In the genomic region with DNA sequence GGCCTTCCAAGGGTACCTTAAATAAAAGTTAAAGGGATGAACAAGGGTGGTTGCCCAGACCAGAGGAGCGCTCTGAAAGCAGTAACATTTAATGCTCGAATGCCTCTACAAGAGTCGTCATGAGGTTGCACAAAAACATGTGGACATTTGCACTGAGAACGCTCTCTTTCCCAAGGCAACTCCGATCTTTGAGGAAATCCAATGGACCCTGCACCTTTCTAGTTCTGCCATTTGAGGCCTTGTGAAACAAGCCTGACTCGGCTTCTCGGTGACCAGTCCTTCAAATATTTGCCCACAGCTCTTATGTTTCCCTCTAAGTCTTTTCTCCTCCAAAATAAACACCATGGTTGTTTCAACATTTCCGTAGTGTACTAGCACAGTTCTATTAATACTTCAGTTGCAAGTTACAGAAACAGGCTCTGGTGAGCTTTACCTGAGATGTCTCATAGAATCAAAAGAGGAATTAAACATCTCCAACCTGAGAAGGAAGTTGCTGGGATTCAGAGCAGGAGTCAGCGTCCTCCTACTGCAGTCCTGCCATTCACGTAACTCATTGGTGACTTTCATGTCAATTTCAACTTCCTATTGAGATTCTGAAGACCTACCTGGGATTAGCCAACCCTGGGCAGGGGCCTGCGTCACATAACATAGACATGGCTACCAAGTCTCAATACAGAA, we compare ENCODE assay signal across 1 cellular context.
A peak's percentile ranks its signal among the peaks of the same experiment; 100 is the strongest.
TF ChIP-seq lines count a peak whose summit lies in the region.

No MANE protein-coding gene starts in this region.

TF ChIP-seq in HepG2, 621 proteins besides CTCF, POLR2A, EP300 and RAD21 (continued from another document and continues in another):
- TF ChIP-seq ERF (CRISPR knock-in tag; IDR thresholded peaks at IDR 0.05) (peak; percentile 45; the same call in 1 of the 2 replicates), ZNF33A (CRISPR knock-in tag; IDR thresholded peaks at IDR 0.05; ENCODE audit: borderline replicate concordance) (no peak), DMAP1 (CRISPR knock-in tag; IDR thresholded peaks at IDR 0.05) (no peak; the same call in 1 of the 2 replicates), ZNF572 (CRISPR knock-in tag; IDR thresholded peaks at IDR 0.05) (no peak), FOXC1 (CRISPR knock-in tag; IDR thresholded peaks at IDR 0.05; ENCODE audit: borderline replicate concordance) (no peak; the same call in 1 of the 2 replicates), ZNF264 (CRISPR knock-in tag; IDR thresholded peaks at IDR 0.05) (no peak; the same call in 1 of the 2 replicates), YEATS4 (CRISPR knock-in tag; IDR thresholded peaks at IDR 0.05; ENCODE audit: borderline replicate concordance) (0 out of 2 replicates have a peak, but pooled peaks have one; percentile 7), ZNF256 (CRISPR knock-in tag; conservative IDR thresholded peaks at IDR 0.05) (no peak), ATRX (CRISPR knock-in tag; IDR thresholded peaks at IDR 0.05; ENCODE audit: borderline replicate concordance) (no peak), MTF1 (CRISPR knock-in tag; IDR thresholded peaks at IDR 0.05) (no peak), SMYD3 (CRISPR knock-in tag; IDR thresholded peaks at IDR 0.05) (peak; percentile 76; the same call in 1 of the 2 replicates), PLRG1 (conservative IDR thresholded peaks at IDR 0.05) (no peak), NCOA1 (CRISPR knock-in tag; IDR thresholded peaks at IDR 0.05) (no peak), HDAC1 (CRISPR knock-in tag; IDR thresholded peaks at IDR 0.05) (peak; percentile 57; the same call in 1 of the 2 replicates), ZNF816 (CRISPR knock-in tag; IDR thresholded peaks at IDR 0.05; ENCODE audit: borderline replicate concordance) (no peak), RXRA (CRISPR knock-in tag; IDR thresholded peaks at IDR 0.05) (peak; percentile 63; the same call in 1 of the 2 replicates), TBX3 (IDR thresholded peaks at IDR 0.05; ENCODE audit: borderline replicate concordance) (no peak), PTBP1 (IDR thresholded peaks at IDR 0.05; ENCODE audit: low read depth, low read length, poor library complexity, severe bottlenecking) (no peak), ZNF235 (CRISPR knock-in tag; IDR thresholded peaks at IDR 0.05; ENCODE audit: borderline replicate concordance) (no peak), ZNF530 (CRISPR knock-in tag; IDR thresholded peaks at IDR 0.05; ENCODE audit: low read depth) (no peak), NFIC (IDR thresholded peaks at IDR 0.05; ENCODE audit: low read length) (peak; percentile 85), ARNT (IDR thresholded peaks at IDR 0.05) (no peak), TSC22D2 (CRISPR knock-in tag; IDR thresholded peaks at IDR 0.05; ENCODE audit: borderline replicate concordance) (no peak), RBFOX2 (IDR thresholded peaks at IDR 0.05; ENCODE audit: low read depth, low read length) (peak; percentile 58; the same call in 1 of the 2 replicates), ZNF768 (CRISPR knock-in tag; IDR thresholded peaks at IDR 0.05) (no peak), ZSCAN22 (CRISPR knock-in tag; IDR thresholded peaks at IDR 0.05) (no peak), BCL6 (CRISPR knock-in tag; IDR thresholded peaks at IDR 0.05) (peak; percentile 91), TEAD2 (CRISPR knock-in tag; IDR thresholded peaks at IDR 0.05) (no peak), CBX2 (IDR thresholded peaks at IDR 0.05; ENCODE audit: low read depth, low read length) (no peak), CBX2 (CRISPR knock-in tag; IDR thresholded peaks at IDR 0.05; ENCODE audit: low read depth) (no peak), ZNF136 (CRISPR knock-in tag; IDR thresholded peaks at IDR 0.05; ENCODE audit: low read depth) (no peak), TOE1 (CRISPR knock-in tag; IDR thresholded peaks at IDR 0.05) (no peak), ELF1 (CRISPR knock-in tag; IDR thresholded peaks at IDR 0.05) (peak; percentile 10; the same call in 1 of the 2 replicates), KAT8 (CRISPR knock-in tag; IDR thresholded peaks at IDR 0.05) (peak; percentile 72)
- TF ChIP-seq, protein P1, sequence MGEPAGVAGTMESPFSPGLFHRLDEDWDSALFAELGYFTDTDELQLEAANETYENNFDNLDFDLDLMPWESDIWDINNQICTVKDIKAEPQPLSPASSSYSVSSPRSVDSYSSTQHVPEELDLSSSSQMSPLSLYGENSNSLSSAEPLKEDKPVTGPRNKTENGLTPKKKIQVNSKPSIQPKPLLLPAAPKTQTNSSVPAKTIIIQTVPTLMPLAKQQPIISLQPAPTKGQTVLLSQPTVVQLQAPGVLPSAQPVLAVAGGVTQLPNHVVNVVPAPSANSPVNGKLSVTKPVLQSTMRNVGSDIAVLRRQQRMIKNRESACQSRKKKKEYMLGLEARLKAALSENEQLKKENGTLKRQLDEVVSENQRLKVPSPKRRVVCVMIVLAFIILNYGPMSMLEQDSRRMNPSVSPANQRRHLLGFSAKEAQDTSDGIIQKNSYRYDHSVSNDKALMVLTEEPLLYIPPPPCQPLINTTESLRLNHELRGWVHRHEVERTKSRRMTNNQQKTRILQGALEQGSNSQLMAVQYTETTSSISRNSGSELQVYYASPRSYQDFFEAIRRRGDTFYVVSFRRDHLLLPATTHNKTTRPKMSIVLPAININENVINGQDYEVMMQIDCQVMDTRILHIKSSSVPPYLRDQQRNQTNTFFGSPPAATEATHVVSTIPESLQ (CRISPR knock-in tag; conservative IDR thresholded peaks at IDR 0.05): no peak
- TF ChIP-seq, protein P2, sequence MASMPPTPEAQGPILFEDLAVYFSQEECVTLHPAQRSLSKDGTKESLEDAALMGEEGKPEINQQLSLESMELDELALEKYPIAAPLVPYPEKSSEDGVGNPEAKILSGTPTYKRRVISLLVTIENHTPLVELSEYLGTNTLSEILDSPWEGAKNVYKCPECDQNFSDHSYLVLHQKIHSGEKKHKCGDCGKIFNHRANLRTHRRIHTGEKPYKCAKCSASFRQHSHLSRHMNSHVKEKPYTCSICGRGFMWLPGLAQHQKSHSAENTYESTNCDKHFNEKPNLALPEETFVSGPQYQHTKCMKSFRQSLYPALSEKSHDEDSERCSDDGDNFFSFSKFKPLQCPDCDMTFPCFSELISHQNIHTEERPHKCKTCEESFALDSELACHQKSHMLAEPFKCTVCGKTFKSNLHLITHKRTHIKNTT (CRISPR knock-in tag; IDR thresholded peaks at IDR 0.05): no peak
- TF ChIP-seq, protein P3, sequence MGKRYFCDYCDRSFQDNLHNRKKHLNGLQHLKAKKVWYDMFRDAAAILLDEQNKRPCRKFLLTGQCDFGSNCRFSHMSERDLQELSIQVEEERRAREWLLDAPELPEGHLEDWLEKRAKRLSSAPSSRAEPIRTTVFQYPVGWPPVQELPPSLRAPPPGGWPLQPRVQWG (CRISPR knock-in tag; IDR thresholded peaks at IDR 0.05; ENCODE audit: borderline replicate concordance, low read depth): no peak
- TF ChIP-seq, protein P4, sequence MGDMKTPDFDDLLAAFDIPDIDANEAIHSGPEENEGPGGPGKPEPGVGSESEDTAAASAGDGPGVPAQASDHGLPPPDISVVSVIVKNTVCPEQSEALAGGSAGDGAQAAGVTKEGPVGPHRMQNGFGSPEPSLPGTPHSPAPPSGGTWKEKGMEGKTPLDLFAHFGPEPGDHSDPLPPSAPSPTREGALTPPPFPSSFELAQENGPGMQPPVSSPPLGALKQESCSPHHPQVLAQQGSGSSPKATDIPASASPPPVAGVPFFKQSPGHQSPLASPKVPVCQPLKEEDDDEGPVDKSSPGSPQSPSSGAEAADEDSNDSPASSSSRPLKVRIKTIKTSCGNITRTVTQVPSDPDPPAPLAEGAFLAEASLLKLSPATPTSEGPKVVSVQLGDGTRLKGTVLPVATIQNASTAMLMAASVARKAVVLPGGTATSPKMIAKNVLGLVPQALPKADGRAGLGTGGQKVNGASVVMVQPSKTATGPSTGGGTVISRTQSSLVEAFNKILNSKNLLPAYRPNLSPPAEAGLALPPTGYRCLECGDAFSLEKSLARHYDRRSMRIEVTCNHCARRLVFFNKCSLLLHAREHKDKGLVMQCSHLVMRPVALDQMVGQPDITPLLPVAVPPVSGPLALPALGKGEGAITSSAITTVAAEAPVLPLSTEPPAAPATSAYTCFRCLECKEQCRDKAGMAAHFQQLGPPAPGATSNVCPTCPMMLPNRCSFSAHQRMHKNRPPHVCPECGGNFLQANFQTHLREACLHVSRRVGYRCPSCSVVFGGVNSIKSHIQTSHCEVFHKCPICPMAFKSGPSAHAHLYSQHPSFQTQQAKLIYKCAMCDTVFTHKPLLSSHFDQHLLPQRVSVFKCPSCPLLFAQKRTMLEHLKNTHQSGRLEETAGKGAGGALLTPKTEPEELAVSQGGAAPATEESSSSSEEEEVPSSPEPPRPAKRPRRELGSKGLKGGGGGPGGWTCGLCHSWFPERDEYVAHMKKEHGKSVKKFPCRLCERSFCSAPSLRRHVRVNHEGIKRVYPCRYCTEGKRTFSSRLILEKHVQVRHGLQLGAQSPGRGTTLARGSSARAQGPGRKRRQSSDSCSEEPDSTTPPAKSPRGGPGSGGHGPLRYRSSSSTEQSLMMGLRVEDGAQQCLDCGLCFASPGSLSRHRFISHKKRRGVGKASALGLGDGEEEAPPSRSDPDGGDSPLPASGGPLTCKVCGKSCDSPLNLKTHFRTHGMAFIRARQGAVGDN (CRISPR knock-in tag; IDR thresholded peaks at IDR 0.05): no peak
- TF ChIP-seq, protein P5, sequence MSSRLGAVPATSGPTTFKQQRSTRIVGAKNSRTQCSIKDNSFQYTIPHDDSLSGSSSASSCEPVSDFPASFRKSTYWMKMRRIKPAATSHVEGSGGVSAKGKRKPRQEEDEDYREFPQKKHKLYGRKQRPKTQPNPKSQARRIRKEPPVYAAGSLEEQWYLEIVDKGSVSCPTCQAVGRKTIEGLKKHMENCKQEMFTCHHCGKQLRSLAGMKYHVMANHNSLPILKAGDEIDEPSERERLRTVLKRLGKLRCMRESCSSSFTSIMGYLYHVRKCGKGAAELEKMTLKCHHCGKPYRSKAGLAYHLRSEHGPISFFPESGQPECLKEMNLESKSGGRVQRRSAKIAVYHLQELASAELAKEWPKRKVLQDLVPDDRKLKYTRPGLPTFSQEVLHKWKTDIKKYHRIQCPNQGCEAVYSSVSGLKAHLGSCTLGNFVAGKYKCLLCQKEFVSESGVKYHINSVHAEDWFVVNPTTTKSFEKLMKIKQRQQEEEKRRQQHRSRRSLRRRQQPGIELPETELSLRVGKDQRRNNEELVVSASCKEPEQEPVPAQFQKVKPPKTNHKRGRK (CRISPR knock-in tag; IDR thresholded peaks at IDR 0.05): no peak
- TF ChIP-seq, protein P6, sequence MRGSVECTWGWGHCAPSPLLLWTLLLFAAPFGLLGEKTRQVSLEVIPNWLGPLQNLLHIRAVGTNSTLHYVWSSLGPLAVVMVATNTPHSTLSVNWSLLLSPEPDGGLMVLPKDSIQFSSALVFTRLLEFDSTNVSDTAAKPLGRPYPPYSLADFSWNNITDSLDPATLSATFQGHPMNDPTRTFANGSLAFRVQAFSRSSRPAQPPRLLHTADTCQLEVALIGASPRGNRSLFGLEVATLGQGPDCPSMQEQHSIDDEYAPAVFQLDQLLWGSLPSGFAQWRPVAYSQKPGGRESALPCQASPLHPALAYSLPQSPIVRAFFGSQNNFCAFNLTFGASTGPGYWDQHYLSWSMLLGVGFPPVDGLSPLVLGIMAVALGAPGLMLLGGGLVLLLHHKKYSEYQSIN (CRISPR knock-in tag; IDR thresholded peaks at IDR 0.05; ENCODE audit: borderline replicate concordance): no peak
- TF ChIP-seq, protein P7, sequence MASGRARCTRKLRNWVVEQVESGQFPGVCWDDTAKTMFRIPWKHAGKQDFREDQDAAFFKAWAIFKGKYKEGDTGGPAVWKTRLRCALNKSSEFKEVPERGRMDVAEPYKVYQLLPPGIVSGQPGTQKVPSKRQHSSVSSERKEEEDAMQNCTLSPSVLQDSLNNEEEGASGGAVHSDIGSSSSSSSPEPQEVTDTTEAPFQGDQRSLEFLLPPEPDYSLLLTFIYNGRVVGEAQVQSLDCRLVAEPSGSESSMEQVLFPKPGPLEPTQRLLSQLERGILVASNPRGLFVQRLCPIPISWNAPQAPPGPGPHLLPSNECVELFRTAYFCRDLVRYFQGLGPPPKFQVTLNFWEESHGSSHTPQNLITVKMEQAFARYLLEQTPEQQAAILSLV (CRISPR knock-in tag; IDR thresholded peaks at IDR 0.05; ENCODE audit: borderline replicate concordance): no peak
- TF ChIP-seq, protein P8, sequence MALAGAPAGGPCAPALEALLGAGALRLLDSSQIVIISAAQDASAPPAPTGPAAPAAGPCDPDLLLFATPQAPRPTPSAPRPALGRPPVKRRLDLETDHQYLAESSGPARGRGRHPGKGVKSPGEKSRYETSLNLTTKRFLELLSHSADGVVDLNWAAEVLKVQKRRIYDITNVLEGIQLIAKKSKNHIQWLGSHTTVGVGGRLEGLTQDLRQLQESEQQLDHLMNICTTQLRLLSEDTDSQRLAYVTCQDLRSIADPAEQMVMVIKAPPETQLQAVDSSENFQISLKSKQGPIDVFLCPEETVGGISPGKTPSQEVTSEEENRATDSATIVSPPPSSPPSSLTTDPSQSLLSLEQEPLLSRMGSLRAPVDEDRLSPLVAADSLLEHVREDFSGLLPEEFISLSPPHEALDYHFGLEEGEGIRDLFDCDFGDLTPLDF (CRISPR knock-in tag; IDR thresholded peaks at IDR 0.05): no peak; the same call in 1 of the 2 replicates
- TF ChIP-seq, protein P9, sequence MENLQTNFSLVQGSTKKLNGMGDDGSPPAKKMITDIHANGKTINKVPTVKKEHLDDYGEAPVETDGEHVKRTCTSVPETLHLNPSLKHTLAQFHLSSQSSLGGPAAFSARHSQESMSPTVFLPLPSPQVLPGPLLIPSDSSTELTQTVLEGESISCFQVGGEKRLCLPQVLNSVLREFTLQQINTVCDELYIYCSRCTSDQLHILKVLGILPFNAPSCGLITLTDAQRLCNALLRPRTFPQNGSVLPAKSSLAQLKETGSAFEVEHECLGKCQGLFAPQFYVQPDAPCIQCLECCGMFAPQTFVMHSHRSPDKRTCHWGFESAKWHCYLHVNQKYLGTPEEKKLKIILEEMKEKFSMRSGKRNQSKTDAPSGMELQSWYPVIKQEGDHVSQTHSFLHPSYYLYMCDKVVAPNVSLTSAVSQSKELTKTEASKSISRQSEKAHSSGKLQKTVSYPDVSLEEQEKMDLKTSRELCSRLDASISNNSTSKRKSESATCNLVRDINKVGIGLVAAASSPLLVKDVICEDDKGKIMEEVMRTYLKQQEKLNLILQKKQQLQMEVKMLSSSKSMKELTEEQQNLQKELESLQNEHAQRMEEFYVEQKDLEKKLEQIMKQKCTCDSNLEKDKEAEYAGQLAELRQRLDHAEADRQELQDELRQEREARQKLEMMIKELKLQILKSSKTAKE (CRISPR knock-in tag; IDR thresholded peaks at IDR 0.05; ENCODE audit: borderline replicate concordance): no peak
- TF ChIP-seq, protein P10, sequence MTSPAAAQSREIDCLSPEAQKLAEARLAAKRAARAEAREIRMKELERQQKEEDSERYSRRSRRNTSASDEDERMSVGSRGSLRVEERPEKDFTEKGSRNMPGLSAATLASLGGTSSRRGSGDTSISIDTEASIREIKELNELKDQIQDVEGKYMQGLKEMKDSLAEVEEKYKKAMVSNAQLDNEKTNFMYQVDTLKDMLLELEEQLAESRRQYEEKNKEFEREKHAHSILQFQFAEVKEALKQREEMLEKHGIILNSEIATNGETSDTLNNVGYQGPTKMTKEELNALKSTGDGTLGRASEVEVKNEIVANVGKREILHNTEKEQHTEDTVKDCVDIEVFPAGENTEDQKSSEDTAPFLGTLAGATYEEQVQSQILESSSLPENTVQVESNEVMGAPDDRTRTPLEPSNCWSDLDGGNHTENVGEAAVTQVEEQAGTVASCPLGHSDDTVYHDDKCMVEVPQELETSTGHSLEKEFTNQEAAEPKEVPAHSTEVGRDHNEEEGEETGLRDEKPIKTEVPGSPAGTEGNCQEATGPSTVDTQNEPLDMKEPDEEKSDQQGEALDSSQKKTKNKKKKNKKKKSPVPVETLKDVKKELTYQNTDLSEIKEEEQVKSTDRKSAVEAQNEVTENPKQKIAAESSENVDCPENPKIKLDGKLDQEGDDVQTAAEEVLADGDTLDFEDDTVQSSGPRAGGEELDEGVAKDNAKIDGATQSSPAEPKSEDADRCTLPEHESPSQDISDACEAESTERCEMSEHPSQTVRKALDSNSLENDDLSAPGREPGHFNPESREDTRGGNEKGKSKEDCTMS (CRISPR knock-in tag; conservative IDR thresholded peaks at IDR 0.05): no peak
